In the genomic region with DNA sequence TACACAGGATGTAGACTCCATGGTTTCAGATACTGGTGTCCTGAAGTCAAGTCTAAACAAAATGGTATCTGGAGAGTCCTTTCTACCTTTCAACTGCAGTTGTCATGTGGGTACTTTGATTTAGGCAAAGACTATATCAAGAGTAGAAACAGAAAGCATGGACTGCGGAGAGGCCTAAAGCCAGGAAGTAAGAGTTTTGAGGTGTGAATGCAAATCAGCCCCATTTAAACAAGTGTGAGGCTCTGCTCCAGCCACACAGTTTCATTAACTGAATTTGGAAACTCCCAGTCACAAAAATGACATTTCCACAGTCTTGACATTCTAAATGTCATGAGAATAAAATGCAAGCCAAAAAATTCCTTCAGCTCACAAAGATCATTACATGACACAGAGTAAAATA, we compare ENCODE assay signal across 11 cellular contexts.
A peak's percentile ranks its signal among the peaks of the same experiment; 100 is the strongest.
DNase-seq lines count a peak whose midpoint lies in the region; ATAC-seq, FAIRE-seq and TF ChIP-seq lines count a peak whose summit lies in the region.
"Had no signal": no experiment of that assay in that cellular context is flagged by ENCODE, and none has a peak within 500 bp of the region (broad histone marks: within the 10 kb centered on the region; RNA-seq: fewer than 3 reads in every experiment).

No MANE protein-coding gene starts in this region.

- no peaks in the 10 kb centered on the region for H3K9me3 Mint-ChIP-seq in natural killer cell
- H3K9me3 Mint-ChIP-seq: brain had no signal

- ATAC-seq in GM19025 (IDR thresholded peaks at IDR 0.05; ENCODE audit: low read depth, unreplicated experiment) (peak; percentile 100), GM21786 (IDR thresholded peaks at IDR 0.05; ENCODE audit: unreplicated experiment) (peak; percentile 98), HG03439 (IDR thresholded peaks at IDR 0.05; ENCODE audit: unreplicated experiment) (peak; percentile 99), natural killer cell (peak; percentile 90 to 99 (median 98))
- ATAC-seq: sciatic nerve had no signal

- no peaks in the 10 kb centered on the region for H3K27me3 Mint-ChIP-seq in natural killer cell (ENCODE audit: low read depth in 2 of 2)
- H3K27me3 Mint-ChIP-seq: brain had no signal

- H3K27ac Mint-ChIP-seq in natural killer cell: peak overlapping the region; percentile 89 to 93
- H3K27ac Mint-ChIP-seq: brain had no signal

- intact Hi-C loops in natural killer cell (cut with micrococcal nuclease): loop anchor here (10.0 kb wide), 1 partner anchor 50 kb away; no protein-coding TSS in a partner anchor

- H3K36me3 Mint-ChIP-seq in natural killer cell: no peaks in the 10 kb centered on the region

- DNase-seq in natural killer cell (no peak), DMS114 treated with DMSO at 0.1 percent for 48 hours (lab: John Stamatoyannopoulos, UW; ENCODE audit: unreplicated experiment) (no peak), H54 (ENCODE audit: insufficient read length, low spot score) (no peak)
- no peak for DNase-seq in stimulated activated naive CD4-positive, alpha-beta T cell treated with Interleukin-2 at 50 U/mL for 16 hours (lab: John Stamatoyannopoulos, UW)
- DNase-seq: activated CD4-positive, alpha-beta T cell treated with anti-CD3 and anti-CD28 coated beads for 48 hours; stimulated activated naive CD4-positive, alpha-beta T cell had no signal

- peak overlapping the region; percentile 55 for H3K4me3 Mint-ChIP-seq in natural killer cell
- H3K4me3 Mint-ChIP-seq: brain had no signal

- FAIRE-seq in H54 (lab: Jason Lieb, UNC): no peak

- TF ChIP-seq POLR2A in H54 (IDR thresholded peaks at IDR 0.05; ENCODE audit: low read depth, low read length): no peak

- H3K4me1 Mint-ChIP-seq in natural killer cell: peaks cover 16 to 25% of the 10 kb centered on the region in 2 donors
- H3K4me1 Mint-ChIP-seq: brain had no signal

- TF ChIP-seq CTCF in natural killer cell (IDR thresholded peaks at IDR 0.05): no peak
